19 cellular contexts compared by ENCODE assay signal in genomic region chr4:7704625-7705024, GRCh38.
DNase-seq lines count a peak whose midpoint lies in the region; ATAC-seq and TF ChIP-seq lines count a peak whose summit lies in the region.
"Had no signal": no experiment of that assay in that cellular context is flagged by ENCODE, and none has a peak within 500 bp of the region (broad histone marks: within the 10 kb centered on the region; RNA-seq: fewer than 3 reads in every experiment).

No MANE protein-coding gene starts in this region.

- no peaks in the 10 kb centered on the region for H4K20me1 ChIP-seq in neural progenitor cell (ENCODE audit: low read depth)

- DNase-seq in Right ventricle myocardium superior: no peak
- DNase-seq in cardiac septum (ENCODE audit: low spot score): no peak
- no peak for DNase-seq in WERI-Rb-1
- DNase-seq in neural progenitor cell (ENCODE audit: low spot score): no peak
- no peak for DNase-seq in type B pancreatic cell (ENCODE audit: extremely low spot score, unreplicated experiment)
- DNase-seq in kidney glomerular epithelial cell (lab: John Stamatoyannopoulos, UW): no peak
- no peak for DNase-seq in HuH-7.5 (ENCODE audit: low spot score)
- no peak for DNase-seq in NCI-H1092 (lab: John Stamatoyannopoulos, UW)
- DNase-seq: 8988T; ACHN; BE2C; Calu3; CD4-positive, alpha-beta T cell; CD8-positive, alpha-beta T cell; DMS79 treated with DMSO at 0.1 percent for 48 hours; GF-D8 had no signal

- H3K9me3 ChIP-seq in WERI-Rb-1 (ENCODE audit: severe bottlenecking) (no peaks in the 10 kb centered on the region), neural progenitor cell (ENCODE audit: low read depth) (no peaks in the 10 kb centered on the region)
- H3K9me3 ChIP-seq: BE2C; BLaER1 treated with 17β-estradiol and CSF1 and Interleukin-3, amounts not matched to agents 10 nM and 100 nM; Caco-2 had no signal

- H3K9me3 Mint-ChIP-seq in neural progenitor cell (no peaks in the 10 kb centered on the region), type B pancreatic cell (no peaks in the 10 kb centered on the region)
- H3K9me3 Mint-ChIP-seq: CD4-positive, alpha-beta T cell; CD8-positive, alpha-beta T cell had no signal

- H3K79me2 ChIP-seq in neural progenitor cell (ENCODE audit: low read depth): no peaks in the 10 kb centered on the region

- H2AFZ ChIP-seq in neural progenitor cell (replicated peaks): no peak overlapping the region

- intact Hi-C loops in Right ventricle myocardium superior (cut with DNase I): no loop called here
- intact Hi-C loops in cardiac septum (cut with DNase I): no loop called here

- no peaks in the 10 kb centered on the region for H3F3A ChIP-seq in neural progenitor cell (ENCODE audit: low read depth)

- peak overlapping the region; percentile 14; the same call in 1 of the 2 replicates for H3K27ac ChIP-seq in WERI-Rb-1
- H3K27ac ChIP-seq in neural progenitor cell: no peak overlapping the region
- H3K27ac ChIP-seq: C4-2B had no signal

- H3K36me3 Mint-ChIP-seq in neural progenitor cell (no peaks in the 10 kb centered on the region), type B pancreatic cell (no peaks in the 10 kb centered on the region)
- H3K36me3 Mint-ChIP-seq: CD8-positive, alpha-beta T cell had no signal

- H3K27me3 ChIP-seq in WERI-Rb-1 (ENCODE audit: insufficient read depth, low read depth, severe bottlenecking) (no peaks in the 10 kb centered on the region), neural progenitor cell (no peaks in the 10 kb centered on the region)
- H3K27me3 ChIP-seq: BE2C; BLaER1 treated with 17β-estradiol and CSF1 and Interleukin-3, amounts not matched to agents 10 nM and 100 nM had no signal

- peak; percentile 9 for ATAC-seq in Right ventricle myocardium superior (ENCODE audit: poor library complexity)
- ATAC-seq: CD8-positive, alpha-beta T cell had no signal

- no peak overlapping the region for H3K4me3 Mint-ChIP-seq in neural progenitor cell
- no peak overlapping the region for H3K4me3 Mint-ChIP-seq in type B pancreatic cell
- H3K4me3 Mint-ChIP-seq: CD4-positive, alpha-beta T cell; CD8-positive, alpha-beta T cell had no signal

- H3K36me3 ChIP-seq in WERI-Rb-1: peaks cover 2% of the 10 kb centered on the region; the same call in 1 of the 2 replicates
- H3K36me3 ChIP-seq in neural progenitor cell: no peaks in the 10 kb centered on the region
- H3K36me3 ChIP-seq: BE2C; BLaER1 treated with 17β-estradiol and CSF1 and Interleukin-3, amounts not matched to agents 10 nM and 100 nM had no signal

- no peak overlapping the region for H3K4me2 ChIP-seq in neural progenitor cell

- H3K27me3 Mint-ChIP-seq in neural progenitor cell (ENCODE audit: insufficient read depth, low read depth) (no peaks in the 10 kb centered on the region), type B pancreatic cell (no peaks in the 10 kb centered on the region)
- H3K27me3 Mint-ChIP-seq: CD4-positive, alpha-beta T cell had no signal

- H3K4me1 Mint-ChIP-seq in neural progenitor cell: peaks cover 29% of the 10 kb centered on the region
- peaks cover 12% of the 10 kb centered on the region for H3K4me1 Mint-ChIP-seq in type B pancreatic cell (ENCODE audit: unreplicated experiment)

- TF ChIP-seq CTCF in WERI-Rb-1 (IDR thresholded peaks at IDR 0.05; ENCODE audit: low read depth, low read length) (no peak), neural progenitor cell (IDR thresholded peaks at IDR 0.05) (no peak), type B pancreatic cell (conservative IDR thresholded peaks at IDR 0.05) (no peak)

- H3K4me3 ChIP-seq in WERI-Rb-1 (ENCODE audit: low read depth, low read length) (no peak overlapping the region), neural progenitor cell (no peak overlapping the region)
- H3K4me3 ChIP-seq: BLaER1 treated with 17β-estradiol and CSF1 and Interleukin-3, amounts not matched to agents 10 nM and 100 nM had no signal

- peaks cover 22% of the 10 kb centered on the region for H3K4me1 ChIP-seq in neural progenitor cell
- H3K4me1 ChIP-seq: BE2C had no signal

- H3K27ac Mint-ChIP-seq in neural progenitor cell (peak overlapping the region; percentile 47), type B pancreatic cell (peak overlapping the region; percentile 36)
- H3K27ac Mint-ChIP-seq: CD4-positive, alpha-beta T cell; CD8-positive, alpha-beta T cell had no signal

- no peak overlapping the region for H3K9ac ChIP-seq in neural progenitor cell
